2 cellular contexts compared by ENCODE assay signal in the genomic region with DNA sequence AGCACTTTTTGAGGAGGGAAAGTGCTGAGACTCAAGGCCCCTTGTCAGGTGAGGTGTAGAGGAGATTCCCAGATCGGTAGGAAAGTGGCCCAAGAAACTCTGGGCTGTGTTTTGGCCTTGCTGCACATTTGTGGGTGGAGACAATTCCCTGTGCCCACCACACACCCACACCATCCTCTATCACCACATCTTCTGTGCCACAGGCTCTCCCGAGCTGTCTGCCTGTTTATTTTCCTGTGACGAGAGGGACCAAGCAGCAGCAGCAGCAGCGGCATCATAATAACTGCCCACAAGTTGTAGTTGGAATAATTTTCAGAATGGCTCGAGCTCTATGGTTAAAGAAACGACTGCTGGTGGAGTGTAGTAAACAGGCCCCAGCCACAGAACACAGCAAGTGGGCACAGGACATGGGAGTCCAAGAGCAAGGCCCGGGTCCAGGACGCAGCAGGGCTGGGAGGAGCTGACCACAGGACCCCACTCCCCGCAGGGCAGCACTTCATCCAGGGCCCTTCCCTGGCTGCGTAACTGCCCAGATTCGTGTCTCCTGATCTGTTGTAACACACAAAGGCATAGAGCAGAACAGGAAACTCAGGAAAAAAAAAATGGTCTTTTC.
TF ChIP-seq lines count a peak whose summit lies in the region.

No MANE protein-coding gene starts in this region.

TF ChIP-seq in SK-N-SH, 30 proteins besides CTCF, POLR2A, EP300 and RAD21:
- TF ChIP-seq, protein P1, sequence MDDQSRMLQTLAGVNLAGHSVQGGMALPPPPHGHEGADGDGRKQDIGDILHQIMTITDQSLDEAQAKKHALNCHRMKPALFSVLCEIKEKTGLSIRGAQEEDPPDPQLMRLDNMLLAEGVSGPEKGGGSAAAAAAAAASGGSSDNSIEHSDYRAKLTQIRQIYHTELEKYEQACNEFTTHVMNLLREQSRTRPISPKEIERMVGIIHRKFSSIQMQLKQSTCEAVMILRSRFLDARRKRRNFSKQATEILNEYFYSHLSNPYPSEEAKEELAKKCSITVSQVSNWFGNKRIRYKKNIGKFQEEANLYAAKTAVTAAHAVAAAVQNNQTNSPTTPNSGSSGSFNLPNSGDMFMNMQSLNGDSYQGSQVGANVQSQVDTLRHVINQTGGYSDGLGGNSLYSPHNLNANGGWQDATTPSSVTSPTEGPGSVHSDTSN (IDR thresholded peaks at IDR 0.05) = no peak
- TF ChIP-seq FOXM1 (IDR thresholded peaks at IDR 0.05; ENCODE audit: low read depth) (no peak), SIN3A (IDR thresholded peaks at IDR 0.05; ENCODE audit: borderline replicate concordance, low read depth, low read length) (no peak), FOSL2 (IDR thresholded peaks at IDR 0.05; ENCODE audit: borderline replicate concordance, low read depth) (no peak), TAF1 (IDR thresholded peaks at IDR 0.05; ENCODE audit: borderline replicate concordance, low read depth, low read length) (no peak), ELF1 (IDR thresholded peaks at IDR 0.05) (no peak), POLR2AphosphoS5 (IDR thresholded peaks at IDR 0.05; ENCODE audit: low read depth, low read length) (no peak), MEF2A (IDR thresholded peaks at IDR 0.05; ENCODE audit: borderline replicate concordance, low read depth) (no peak), NRF1 (IDR thresholded peaks at IDR 0.05; ENCODE audit: low read depth, low read length) (no peak), RCOR1 (IDR thresholded peaks at IDR 0.05; ENCODE audit: low read length) (0 out of 2 replicates have a peak, but pooled peaks have one; percentile 40), RFX5 (IDR thresholded peaks at IDR 0.05; ENCODE audit: low read length) (no peak), RXRA (IDR thresholded peaks at IDR 0.05; ENCODE audit: borderline replicate concordance, low read depth) (no peak), MXI1 (IDR thresholded peaks at IDR 0.05; ENCODE audit: low read depth, low read length) (no peak), EZH2phosphoT487 (IDR thresholded peaks at IDR 0.05; ENCODE audit: borderline replicate concordance, low read depth) (no peak), NFIC (IDR thresholded peaks at IDR 0.05; ENCODE audit: borderline replicate concordance) (no peak), FOXJ3 (CRISPR knock-in tag; IDR thresholded peaks at IDR 0.05) (0 out of 2 replicates have a peak, but pooled peaks have one; percentile 23), JUND (IDR thresholded peaks at IDR 0.05) (no peak), GATA2 (CRISPR knock-in tag; IDR thresholded peaks at IDR 0.05) (peak; percentile 70), CHD2 (IDR thresholded peaks at IDR 0.05; ENCODE audit: low read length, partially characterized antibody) (peak; percentile 50)
- TF ChIP-seq, protein P2, sequence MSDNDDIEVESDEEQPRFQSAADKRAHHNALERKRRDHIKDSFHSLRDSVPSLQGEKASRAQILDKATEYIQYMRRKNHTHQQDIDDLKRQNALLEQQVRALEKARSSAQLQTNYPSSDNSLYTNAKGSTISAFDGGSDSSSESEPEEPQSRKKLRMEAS (IDR thresholded peaks at IDR 0.05; ENCODE audit: low read depth) = no peak
- TF ChIP-seq, protein P3, sequence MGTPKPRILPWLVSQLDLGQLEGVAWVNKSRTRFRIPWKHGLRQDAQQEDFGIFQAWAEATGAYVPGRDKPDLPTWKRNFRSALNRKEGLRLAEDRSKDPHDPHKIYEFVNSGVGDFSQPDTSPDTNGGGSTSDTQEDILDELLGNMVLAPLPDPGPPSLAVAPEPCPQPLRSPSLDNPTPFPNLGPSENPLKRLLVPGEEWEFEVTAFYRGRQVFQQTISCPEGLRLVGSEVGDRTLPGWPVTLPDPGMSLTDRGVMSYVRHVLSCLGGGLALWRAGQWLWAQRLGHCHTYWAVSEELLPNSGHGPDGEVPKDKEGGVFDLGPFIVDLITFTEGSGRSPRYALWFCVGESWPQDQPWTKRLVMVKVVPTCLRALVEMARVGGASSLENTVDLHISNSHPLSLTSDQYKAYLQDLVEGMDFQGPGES (IDR thresholded peaks at IDR 0.05; ENCODE audit: low read depth, low read length) = no peak
- TF ChIP-seq, protein P4, sequence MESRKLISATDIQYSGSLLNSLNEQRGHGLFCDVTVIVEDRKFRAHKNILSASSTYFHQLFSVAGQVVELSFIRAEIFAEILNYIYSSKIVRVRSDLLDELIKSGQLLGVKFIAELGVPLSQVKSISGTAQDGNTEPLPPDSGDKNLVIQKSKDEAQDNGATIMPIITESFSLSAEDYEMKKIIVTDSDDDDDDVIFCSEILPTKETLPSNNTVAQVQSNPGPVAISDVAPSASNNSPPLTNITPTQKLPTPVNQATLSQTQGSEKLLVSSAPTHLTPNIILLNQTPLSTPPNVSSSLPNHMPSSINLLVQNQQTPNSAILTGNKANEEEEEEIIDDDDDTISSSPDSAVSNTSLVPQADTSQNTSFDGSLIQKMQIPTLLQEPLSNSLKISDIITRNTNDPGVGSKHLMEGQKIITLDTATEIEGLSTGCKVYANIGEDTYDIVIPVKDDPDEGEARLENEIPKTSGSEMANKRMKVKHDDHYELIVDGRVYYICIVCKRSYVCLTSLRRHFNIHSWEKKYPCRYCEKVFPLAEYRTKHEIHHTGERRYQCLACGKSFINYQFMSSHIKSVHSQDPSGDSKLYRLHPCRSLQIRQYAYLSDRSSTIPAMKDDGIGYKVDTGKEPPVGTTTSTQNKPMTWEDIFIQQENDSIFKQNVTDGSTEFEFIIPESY (IDR thresholded peaks at IDR 0.05; ENCODE audit: borderline replicate concordance, low read depth) = no peak
- TF ChIP-seq, protein P5, sequence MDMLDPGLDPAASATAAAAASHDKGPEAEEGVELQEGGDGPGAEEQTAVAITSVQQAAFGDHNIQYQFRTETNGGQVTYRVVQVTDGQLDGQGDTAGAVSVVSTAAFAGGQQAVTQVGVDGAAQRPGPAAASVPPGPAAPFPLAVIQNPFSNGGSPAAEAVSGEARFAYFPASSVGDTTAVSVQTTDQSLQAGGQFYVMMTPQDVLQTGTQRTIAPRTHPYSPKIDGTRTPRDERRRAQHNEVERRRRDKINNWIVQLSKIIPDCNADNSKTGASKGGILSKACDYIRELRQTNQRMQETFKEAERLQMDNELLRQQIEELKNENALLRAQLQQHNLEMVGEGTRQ (IDR thresholded peaks at IDR 0.05; ENCODE audit: borderline replicate concordance, low read depth, low read length) = no peak
TF ChIP-seq in SK-N-SH: peak in this region for 4.

TF ChIP-seq in SK-N-SH treated with all-trans-retinoic acid at 6 μM for 48 hours, 23 proteins besides CTCF, POLR2A, EP300 and RAD21 (continued from another document):
- TF ChIP-seq ZC3H10 (CRISPR knock-in tag; IDR thresholded peaks at IDR 0.05) (no peak), GLIS3 (CRISPR knock-in tag; IDR thresholded peaks at IDR 0.05) (no peak), ZNF565 (CRISPR knock-in tag; conservative IDR thresholded peaks at IDR 0.05; ENCODE audit: low read depth) (no peak), BACH2 (CRISPR knock-in tag; IDR thresholded peaks at IDR 0.05; ENCODE audit: borderline replicate concordance) (no peak)
- TF ChIP-seq, protein P6, sequence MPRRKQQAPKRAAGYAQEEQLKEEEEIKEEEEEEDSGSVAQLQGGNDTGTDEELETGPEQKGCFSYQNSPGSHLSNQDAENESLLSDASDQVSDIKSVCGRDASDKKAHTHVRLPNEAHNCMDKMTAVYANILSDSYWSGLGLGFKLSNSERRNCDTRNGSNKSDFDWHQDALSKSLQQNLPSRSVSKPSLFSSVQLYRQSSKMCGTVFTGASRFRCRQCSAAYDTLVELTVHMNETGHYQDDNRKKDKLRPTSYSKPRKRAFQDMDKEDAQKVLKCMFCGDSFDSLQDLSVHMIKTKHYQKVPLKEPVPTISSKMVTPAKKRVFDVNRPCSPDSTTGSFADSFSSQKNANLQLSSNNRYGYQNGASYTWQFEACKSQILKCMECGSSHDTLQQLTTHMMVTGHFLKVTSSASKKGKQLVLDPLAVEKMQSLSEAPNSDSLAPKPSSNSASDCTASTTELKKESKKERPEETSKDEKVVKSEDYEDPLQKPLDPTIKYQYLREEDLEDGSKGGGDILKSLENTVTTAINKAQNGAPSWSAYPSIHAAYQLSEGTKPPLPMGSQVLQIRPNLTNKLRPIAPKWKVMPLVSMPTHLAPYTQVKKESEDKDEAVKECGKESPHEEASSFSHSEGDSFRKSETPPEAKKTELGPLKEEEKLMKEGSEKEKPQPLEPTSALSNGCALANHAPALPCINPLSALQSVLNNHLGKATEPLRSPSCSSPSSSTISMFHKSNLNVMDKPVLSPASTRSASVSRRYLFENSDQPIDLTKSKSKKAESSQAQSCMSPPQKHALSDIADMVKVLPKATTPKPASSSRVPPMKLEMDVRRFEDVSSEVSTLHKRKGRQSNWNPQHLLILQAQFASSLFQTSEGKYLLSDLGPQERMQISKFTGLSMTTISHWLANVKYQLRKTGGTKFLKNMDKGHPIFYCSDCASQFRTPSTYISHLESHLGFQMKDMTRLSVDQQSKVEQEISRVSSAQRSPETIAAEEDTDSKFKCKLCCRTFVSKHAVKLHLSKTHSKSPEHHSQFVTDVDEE (CRISPR knock-in tag; IDR thresholded peaks at IDR 0.05) = no peak
